In genomic region chr10:125823663-125824251, GRCh38 we compare ENCODE assay signal across 8 cellular contexts. TPM values are rescaled to one million over a fixed set of nuclear protein-coding genes. Genes with fewer than 3 reads are reported as not detected.
DNase-seq lines count a peak whose midpoint lies in the region; ATAC-seq and TF ChIP-seq lines count a peak whose summit lies in the region.

No MANE protein-coding gene starts in this region.

- no peaks in the 10 kb centered on the region for H3K27me3 ChIP-seq in rectal smooth muscle tissue (ENCODE audit: control insufficient read depth, insufficient read depth, low read length)

- in situ Hi-C loops in SK-MEL-5 (cut with HindIII; ENCODE audit: low pct_unique_long_range_greater_than_20kb, low sequenced_read_pairs) = no loop called here

- peaks cover 32% of the 10 kb centered on the region for H3K4me1 Mint-ChIP-seq in stimulated activated memory B cell treated with anti-CD40 and anti-IgM and Interleukin-4, amounts not matched to agents 10 μg/mL and 1 μg/mL and 100 μg/mL, for 72 hours

- ATAC-seq in GM21367 (IDR thresholded peaks at IDR 0.05; ENCODE audit: unreplicated experiment) = peak; percentile 1
- no peak for ATAC-seq in stimulated activated memory B cell treated with anti-CD40 and anti-IgM and Interleukin-4, amounts not matched to agents 10 μg/mL and 1 μg/mL and 100 μg/mL, for 72 hours

- H3K4me3 Mint-ChIP-seq in stimulated activated memory B cell treated with anti-CD40 and anti-IgM and Interleukin-4, amounts not matched to agents 10 μg/mL and 1 μg/mL and 100 μg/mL, for 72 hours = no peak overlapping the region

- no peak for TF ChIP-seq CTCF in AG09309 (IDR thresholded peaks at IDR 0.05; ENCODE audit: control insufficient read depth, insufficient read depth, low read depth, low read length, missing control alignments)

- H3K27me3 Mint-ChIP-seq in stimulated activated memory B cell treated with anti-CD40 and anti-IgM and Interleukin-4, amounts not matched to agents 10 μg/mL and 1 μg/mL and 100 μg/mL, for 72 hours = no peaks in the 10 kb centered on the region

- H3K27ac Mint-ChIP-seq in stimulated activated memory B cell treated with anti-CD40 and anti-IgM and Interleukin-4, amounts not matched to agents 10 μg/mL and 1 μg/mL and 100 μg/mL, for 72 hours = no peak overlapping the region

- no peak for DNase-seq in AG09309 (ENCODE audit: low read depth)
- DNase-seq in SK-MEL-5 (ENCODE audit: low read depth, low spot score) = peak; percentile 1
- DNase-seq in epithelial cell of prostate (ENCODE audit: low read depth, low spot score) = no peak
- DNase-seq in T1000 (lab: John Stamatoyannopoulos, UW) = no peak
- DNase-seq in putamen (ENCODE audit: low spot score) = no peak

- peak overlapping the region; percentile 86 for H3K4me3 ChIP-seq in AG09309 (ENCODE audit: control insufficient read depth, low read depth, low read length)
- peak overlapping the region; percentile 99 for H3K4me3 ChIP-seq in rectal smooth muscle tissue (ENCODE audit: low read length)

- H3K9me3 Mint-ChIP-seq in stimulated activated memory B cell treated with anti-CD40 and anti-IgM and Interleukin-4, amounts not matched to agents 10 μg/mL and 1 μg/mL and 100 μg/mL, for 72 hours = no peaks in the 10 kb centered on the region

- peaks cover 12% of the 10 kb centered on the region for H3K4me1 ChIP-seq in rectal smooth muscle tissue (ENCODE audit: control insufficient read depth, insufficient read depth, low read length)

- H3K36me3 Mint-ChIP-seq in stimulated activated memory B cell treated with anti-CD40 and anti-IgM and Interleukin-4, amounts not matched to agents 10 μg/mL and 1 μg/mL and 100 μg/mL, for 72 hours = peaks cover 17% of the 10 kb centered on the region

- H3K9ac ChIP-seq in rectal smooth muscle tissue (ENCODE audit: low read length) = peak overlapping the region; percentile 64

- peaks cover 5% of the 10 kb centered on the region for H3K36me3 ChIP-seq in rectal smooth muscle tissue (ENCODE audit: control insufficient read depth, insufficient read depth, low read length)

- H3K27ac ChIP-seq in epithelial cell of prostate (peak overlapping the region; percentile 70), rectal smooth muscle tissue (ENCODE audit: low read depth, low read length) (peak overlapping the region; percentile 91)

RNA-seq across cellular contexts. Expression of gene BCCIP, which starts 0.4 kb away (rescaled TPM):
- total RNA-seq in SK-MEL-5 (2014; rRNA removed; shearing (Covaris generic)) = 43.4 and 44.0 TPM in 2 replicates
- polyA plus RNA-seq in SK-MEL-5 (2015; cell fraction: cytosol; rRNA removed) = 43.3 and 49.4 TPM in 2 replicates
- 33.9 and 38.0 TPM in 2 replicates for polyA plus RNA-seq in SK-MEL-5 (2015; cell fraction: nucleus; rRNA removed)

RNA-seq across cellular contexts. Expression of gene UROS, which starts 0.7 kb away (rescaled TPM):
- 98.5 and 99.9 TPM in 2 replicates for total RNA-seq in SK-MEL-5 (2014; rRNA removed; shearing (Covaris generic))
- 63.4 and 75.5 TPM in 2 replicates for polyA plus RNA-seq in SK-MEL-5 (2015; cell fraction: cytosol; rRNA removed)
- polyA plus RNA-seq in SK-MEL-5 (2015; cell fraction: nucleus; rRNA removed) = 75.3 and 96.4 TPM in 2 replicates

RNA-seq across cellular contexts. Expression of gene MMP21, which starts 48.1 kb away (rescaled TPM):
- not detected in 2 replicates for total RNA-seq in SK-MEL-5 (2014; rRNA removed; shearing (Covaris generic))
- not detected in 2 replicates for polyA plus RNA-seq in SK-MEL-5 (2015; cell fraction: cytosol; rRNA removed)
- 0.11 TPM in 1 of 2 replicates, not detected in the other for polyA plus RNA-seq in SK-MEL-5 (2015; cell fraction: nucleus; rRNA removed)

RNA-seq across cellular contexts. Expression of gene DHX32, which starts 57.3 kb away (rescaled TPM):
- total RNA-seq in SK-MEL-5 (2014; rRNA removed; shearing (Covaris generic)) = 47.2 and 50.2 TPM in 2 replicates
- polyA plus RNA-seq in SK-MEL-5 (2015; cell fraction: cytosol; rRNA removed) = 22.1 and 30.3 TPM in 2 replicates
- polyA plus RNA-seq in SK-MEL-5 (2015; cell fraction: nucleus; rRNA removed) = 28.2 and 33.3 TPM in 2 replicates
